ENCODE assay signal across 24 cellular contexts in genomic region chr2:153299809-153300208, GRCh38.
DNase-seq lines count a peak whose midpoint lies in the region; ATAC-seq and TF ChIP-seq lines count a peak whose summit lies in the region.
"Had no signal": no experiment of that assay in that cellular context is flagged by ENCODE, and none has a peak within 500 bp of the region (broad histone marks: within the 10 kb centered on the region; RNA-seq: fewer than 3 reads in every experiment).

No MANE protein-coding gene starts in this region.

- H3K4me3 Mint-ChIP-seq in Caco-2 (ENCODE audit: unreplicated experiment) = no peak overlapping the region
- H3K4me3 Mint-ChIP-seq: B cell; CD8-positive, alpha-beta T cell had no signal

- H3K9me3 ChIP-seq in lower lobe of right lung (no peaks in the 10 kb centered on the region), parathyroid adenoma (ENCODE audit: control insufficient read depth, low read length) (no peaks in the 10 kb centered on the region), ascending aorta (no peaks in the 10 kb centered on the region), Caco-2 (no peaks in the 10 kb centered on the region)
- H3K9me3 ChIP-seq: MG63 had no signal

- no peaks in the 10 kb centered on the region for H3K27me3 Mint-ChIP-seq in Caco-2 (ENCODE audit: insufficient read depth, unreplicated experiment)
- H3K27me3 Mint-ChIP-seq: B cell had no signal

- no peak overlapping the region for H2AFZ ChIP-seq in parathyroid adenoma

- POLR2A ChIA-PET in Caco-2 (lab: Charles Lee) = no interaction called here

- H3K27ac ChIP-seq in lower lobe of right lung = no peak overlapping the region
- no peak overlapping the region for H3K27ac ChIP-seq in parathyroid adenoma
- no peak overlapping the region for H3K27ac ChIP-seq in ascending aorta
- H3K27ac ChIP-seq: C4-2B had no signal

- intact Hi-C loops in lower lobe of right lung (cut with DNase I) = no loop called here
- intact Hi-C loops in ascending aorta (cut with DNase I) = no loop called here
- intact Hi-C loops in Caco-2 (cut with micrococcal nuclease; ENCODE audit: unreplicated experiment) = no loop called here

- H3K9me3 Mint-ChIP-seq in Caco-2 (ENCODE audit: unreplicated experiment) = no peaks in the 10 kb centered on the region
- H3K9me3 Mint-ChIP-seq: CD8-positive, alpha-beta T cell had no signal

- H3K79me2 ChIP-seq in parathyroid adenoma = no peaks in the 10 kb centered on the region

- no peaks in the 10 kb centered on the region for H3K4me1 Mint-ChIP-seq in Caco-2 (ENCODE audit: low read depth, unreplicated experiment)
- H3K4me1 Mint-ChIP-seq: B cell had no signal

- DNase-seq in DMS 273 treated with DMSO at 0.1 percent for 48 hours (lab: John Stamatoyannopoulos, UW) (peak; percentile 27), NCI-H2171 (lab: John Stamatoyannopoulos, UW) (peak; percentile 76), lower lobe of right lung (no peak), ascending aorta (ENCODE audit: low spot score in 2 of 2) (no peak), T-helper 1 cell (no peak), Caco-2 (no peak)
- DNase-seq: CD8-positive, alpha-beta T cell; DMS153; DND-41; Kasumi-1; MG63; NCI-H1417; NCI-H1694; NCI-H2081; NCI-H446; NCI-H526 treated with DMSO at 0.1 percent for 48 hours; Right ventricle myocardium superior; RPMI8226 had no signal

- no peaks in the 10 kb centered on the region for H3K36me3 Mint-ChIP-seq in Caco-2 (ENCODE audit: insufficient read depth, unreplicated experiment)
- H3K36me3 Mint-ChIP-seq: CD8-positive, alpha-beta T cell had no signal

- peak overlapping the region; percentile 24 for H3K4me2 ChIP-seq in parathyroid adenoma (ENCODE audit: low read length)

- H3K27ac Mint-ChIP-seq in Caco-2 (ENCODE audit: unreplicated experiment) = no peak overlapping the region
- H3K27ac Mint-ChIP-seq: B cell; CD8-positive, alpha-beta T cell had no signal

- no peaks in the 10 kb centered on the region for H3K36me3 ChIP-seq in lower lobe of right lung
- no peaks in the 10 kb centered on the region for H3K36me3 ChIP-seq in parathyroid adenoma (ENCODE audit: control insufficient read depth, insufficient read depth, low read length)
- H3K36me3 ChIP-seq in ascending aorta = no peaks in the 10 kb centered on the region
- no peaks in the 10 kb centered on the region for H3K36me3 ChIP-seq in Caco-2 (ENCODE audit: control insufficient read depth, insufficient read depth, low read length)
- H3K36me3 ChIP-seq: MG63 had no signal

- H3K4me3 ChIP-seq in lower lobe of right lung = no peak overlapping the region
- H3K4me3 ChIP-seq in parathyroid adenoma (ENCODE audit: low read depth, low read length) = no peak overlapping the region
- H3K4me3 ChIP-seq in ascending aorta = no peak overlapping the region
- H3K4me3 ChIP-seq in Caco-2 (ENCODE audit: low read depth, low read length) = no peak overlapping the region
- H3K4me3 ChIP-seq: K562, MG63 had no signal

- no peak overlapping the region for H3K9ac ChIP-seq in parathyroid adenoma

- H3K4me1 ChIP-seq in lower lobe of right lung = peaks cover 3% of the 10 kb centered on the region
- H3K4me1 ChIP-seq in parathyroid adenoma = no peaks in the 10 kb centered on the region
- no peaks in the 10 kb centered on the region for H3K4me1 ChIP-seq in ascending aorta
- no peaks in the 10 kb centered on the region for H3K4me1 ChIP-seq in Caco-2

- CTCF ChIA-PET in Caco-2 (lab: Charles Lee) = no interaction called here

- no peak for TF ChIP-seq CTCF in lower lobe of right lung (IDR thresholded peaks at IDR 0.05)
- TF ChIP-seq CTCF in parathyroid adenoma (IDR thresholded peaks at IDR 0.05) = no peak
- TF ChIP-seq CTCF in ascending aorta (IDR thresholded peaks at IDR 0.05) = no peak
- no peak for TF ChIP-seq CTCF in Caco-2 (IDR thresholded peaks at IDR 0.05; ENCODE audit: insufficient read depth in 1 of 2, low read depth in 1 of 2, low read length in 1 of 2, severe bottlenecking in 1 of 2, unreplicated experiment in 1 of 2)

- ATAC-seq in lower lobe of right lung = peak; percentile 77 to 86
- no peak for ATAC-seq in HG03432 (IDR thresholded peaks at IDR 0.05; ENCODE audit: unreplicated experiment)
- ATAC-seq: CD8-positive, alpha-beta T cell; HepG2; K562 had no signal

- BruUV-seq in Caco-2 (replicated peaks; lab: Mats Ljungman, UMichigan) = no TSS peak

- no peaks in the 10 kb centered on the region for H3K27me3 ChIP-seq in lower lobe of right lung (ENCODE audit: low read depth)
- no peaks in the 10 kb centered on the region for H3K27me3 ChIP-seq in parathyroid adenoma (ENCODE audit: control insufficient read depth, insufficient read depth, low read length)
- H3K27me3 ChIP-seq in ascending aorta = no peaks in the 10 kb centered on the region
- no peaks in the 10 kb centered on the region for H3K27me3 ChIP-seq in Caco-2 (replicated peaks; ENCODE audit: control insufficient read depth, insufficient read depth, low read length)
- H3K27me3 ChIP-seq: MG63 had no signal

Comparison
In these comparisons a context has a peak if more than half of its experiments do, and no peak if none do; other contexts are left out.
1. DNase-seq: peak in DMS 273 treated with DMSO at 0.1 percent for 48 hours (single experiment) and NCI-H2171 (single experiment); none in lower lobe of right lung (single experiment), ascending aorta (0 of 2), T-helper 1 cell (0 of 5) and Caco-2 (0 of 2).